ENCODE assay signal across 23 cellular contexts in genomic region chr19:11400695-11401291, GRCh38. TPM values are rescaled to one million over a fixed set of nuclear protein-coding genes. Genes with fewer than 3 reads are reported as not detected.
DNase-seq lines count a peak whose midpoint lies in the region; ATAC-seq, FAIRE-seq and TF ChIP-seq lines count a peak whose summit lies in the region.
"Had no signal": no experiment of that assay in that cellular context is flagged by ENCODE, and none has a peak within 500 bp of the region (broad histone marks: within the 10 kb centered on the region; RNA-seq: fewer than 3 reads in every experiment).

No MANE protein-coding gene starts in this region.

- TF ChIP-seq CTCF in Caco-2 (IDR thresholded peaks at IDR 0.05; ENCODE audit: insufficient read depth in 1 of 2, low read depth in 1 of 2, low read length in 1 of 2, severe bottlenecking in 1 of 2, unreplicated experiment in 1 of 2) = no peak
- TF ChIP-seq CTCF in GM20000 (IDR thresholded peaks at IDR 0.05; ENCODE audit: extremely low read depth, missing control alignments) = no peak
- TF ChIP-seq CTCF in astrocyte (IDR thresholded peaks at IDR 0.05; ENCODE audit: insufficient read depth, low read depth, low read length) = no peak
- TF ChIP-seq CTCF in neural progenitor cell (IDR thresholded peaks at IDR 0.05) = no peak

- H3K36me3 Mint-ChIP-seq in Caco-2 (ENCODE audit: insufficient read depth, unreplicated experiment) = peaks cover 15% of the 10 kb centered on the region
- no peaks in the 10 kb centered on the region for H3K36me3 Mint-ChIP-seq in astrocyte (ENCODE audit: low read depth, unreplicated experiment)
- no peaks in the 10 kb centered on the region for H3K36me3 Mint-ChIP-seq in neural progenitor cell
- H3K36me3 Mint-ChIP-seq: CD8-positive, alpha-beta T cell; T-cell had no signal

- POLR2A ChIA-PET in Caco-2 (lab: Charles Lee) = interaction anchor here (0.9 kb wide), 1 partner anchor 17 kb away, joined by 9 read pairs; no protein-coding TSS in a partner anchor

- H2AFZ ChIP-seq in astrocyte (ENCODE audit: low read depth, low read length) (no peak overlapping the region), neural progenitor cell (replicated peaks) (no peak overlapping the region)
- H2AFZ ChIP-seq: GM23248 had no signal

- ATAC-seq in GM21825 (IDR thresholded peaks at IDR 0.05; ENCODE audit: unreplicated experiment) = no peak
- ATAC-seq: CD8-positive, alpha-beta T cell; T-cell had no signal

- H3K4me1 Mint-ChIP-seq in Caco-2 (ENCODE audit: low read depth, unreplicated experiment) (no peaks in the 10 kb centered on the region), astrocyte (ENCODE audit: low read depth, unreplicated experiment) (no peaks in the 10 kb centered on the region), neural progenitor cell (peaks cover 10% of the 10 kb centered on the region)
- H3K4me1 Mint-ChIP-seq: T-cell had no signal

- peak; percentile 20 for FAIRE-seq in astrocyte (lab: Jason Lieb, UNC)
- FAIRE-seq: G401.6 had no signal

- H3K9me3 Mint-ChIP-seq in Caco-2 (ENCODE audit: unreplicated experiment) (no peaks in the 10 kb centered on the region), astrocyte (ENCODE audit: unreplicated experiment) (peaks cover 1% of the 10 kb centered on the region), neural progenitor cell (no peaks in the 10 kb centered on the region)
- H3K9me3 Mint-ChIP-seq: CD8-positive, alpha-beta T cell; T-cell had no signal

- H3K79me2 ChIP-seq in astrocyte (ENCODE audit: insufficient read depth, low read length) (no peaks in the 10 kb centered on the region), neural progenitor cell (ENCODE audit: low read depth) (no peaks in the 10 kb centered on the region)

- H3K27ac ChIP-seq in astrocyte (ENCODE audit: low read depth, low read length) (no peak overlapping the region), neural progenitor cell (no peak overlapping the region)
- H3K27ac ChIP-seq: BLaER1 treated with 17β-estradiol and CSF1 and Interleukin-3, amounts not matched to agents 10 nM and 100 nM; GM23248 had no signal

- no peak for DNase-seq in Caco-2
- DNase-seq in GM20000 (ENCODE audit: low spot score) = peak; percentile 5
- DNase-seq in astrocyte (ENCODE audit: low read depth) = no peak
- no peak for DNase-seq in neural progenitor cell (ENCODE audit: low spot score)
- no peak for DNase-seq in NCI-H748 (lab: John Stamatoyannopoulos, UW; ENCODE audit: unreplicated experiment)
- DNase-seq in T-helper 2 cell = no peak
- DNase-seq: ACHN; Calu3; CD8-positive, alpha-beta T cell; GM23248; HCEC 1CT; Kasumi-1; MG63; NCI-H1417 treated with DMSO at 0.1 percent for 48 hours; NCI-H187; NCI-H446; NCI-H526; SIG-M5; T-cell had no signal

- no peaks in the 10 kb centered on the region; the same call in none of the 2 replicates for H3K36me3 ChIP-seq in Caco-2 (ENCODE audit: control insufficient read depth, insufficient read depth, low read length)
- no peaks in the 10 kb centered on the region for H3K36me3 ChIP-seq in astrocyte (ENCODE audit: insufficient read depth, low read length)
- no peaks in the 10 kb centered on the region for H3K36me3 ChIP-seq in neural progenitor cell
- H3K36me3 ChIP-seq: BLaER1 treated with 17β-estradiol and CSF1 and Interleukin-3, amounts not matched to agents 10 nM and 100 nM; MG63 had no signal

- H3K4me1 ChIP-seq in Caco-2 = no peaks in the 10 kb centered on the region
- no peaks in the 10 kb centered on the region for H3K4me1 ChIP-seq in astrocyte (ENCODE audit: insufficient read depth, low read length)
- no peaks in the 10 kb centered on the region for H3K4me1 ChIP-seq in neural progenitor cell

- H3K27me3 ChIP-seq in Caco-2 (replicated peaks; ENCODE audit: control insufficient read depth, insufficient read depth, low read length) (no peaks in the 10 kb centered on the region), astrocyte (ENCODE audit: insufficient read depth, low read length) (no peaks in the 10 kb centered on the region), neural progenitor cell (no peaks in the 10 kb centered on the region)
- H3K27me3 ChIP-seq: MG63 had no signal

- H3K4me2 ChIP-seq in astrocyte (ENCODE audit: low read length) (no peak overlapping the region), neural progenitor cell (no peak overlapping the region)
- H3K4me2 ChIP-seq: BLaER1 treated with 17β-estradiol and CSF1 and Interleukin-3, amounts not matched to agents 10 nM and 100 nM had no signal

- H3K27me3 Mint-ChIP-seq in Caco-2 (ENCODE audit: insufficient read depth, unreplicated experiment) (no peaks in the 10 kb centered on the region), astrocyte (ENCODE audit: low read depth, unreplicated experiment) (no peaks in the 10 kb centered on the region), neural progenitor cell (ENCODE audit: insufficient read depth, low read depth) (peaks cover 16% of the 10 kb centered on the region)

- no peaks in the 10 kb centered on the region for H3K9me3 ChIP-seq in Caco-2
- H3K9me3 ChIP-seq in astrocyte (ENCODE audit: insufficient read depth, low read depth, low read length) = no peaks in the 10 kb centered on the region
- no peaks in the 10 kb centered on the region for H3K9me3 ChIP-seq in neural progenitor cell (ENCODE audit: low read depth)
- H3K9me3 ChIP-seq: BLaER1 treated with 17β-estradiol and CSF1 and Interleukin-3, amounts not matched to agents 10 nM and 100 nM; MG63 had no signal

- H3K4me3 ChIP-seq in Caco-2 (ENCODE audit: low read depth, low read length) (no peak overlapping the region), astrocyte (ENCODE audit: insufficient read depth, low read depth, low read length) (no peak overlapping the region), neural progenitor cell (no peak overlapping the region)
- H3K4me3 ChIP-seq: BLaER1 treated with 17β-estradiol and CSF1 and Interleukin-3, amounts not matched to agents 10 nM and 100 nM; GM23248; MG63 had no signal

- peak overlapping the region; percentile 58 for H3K27ac Mint-ChIP-seq in Caco-2 (ENCODE audit: unreplicated experiment)
- no peak overlapping the region for H3K27ac Mint-ChIP-seq in astrocyte (ENCODE audit: unreplicated experiment)
- H3K27ac Mint-ChIP-seq in neural progenitor cell = no peak overlapping the region
- H3K27ac Mint-ChIP-seq: CD8-positive, alpha-beta T cell; T-cell had no signal

- H3K9ac ChIP-seq in astrocyte (ENCODE audit: low read length) (no peak overlapping the region), neural progenitor cell (no peak overlapping the region)
- H3K9ac ChIP-seq: BLaER1 treated with 17β-estradiol and CSF1 and Interleukin-3, amounts not matched to agents 10 nM and 100 nM; GM23248 had no signal

- intact Hi-C loops in Caco-2 (cut with micrococcal nuclease; ENCODE audit: unreplicated experiment) = no loop called here

- CTCF ChIA-PET in Caco-2 (lab: Charles Lee) = no interaction called here

- H3K4me3 Mint-ChIP-seq in Caco-2 (ENCODE audit: unreplicated experiment) (no peak overlapping the region), astrocyte (ENCODE audit: unreplicated experiment) (no peak overlapping the region), neural progenitor cell (peak overlapping the region; percentile 3)
- H3K4me3 Mint-ChIP-seq: CD8-positive, alpha-beta T cell; T-cell had no signal

- no peaks in the 10 kb centered on the region for H3F3A ChIP-seq in neural progenitor cell (ENCODE audit: low read depth)

- no peaks in the 10 kb centered on the region for H4K20me1 ChIP-seq in astrocyte (ENCODE audit: insufficient read depth, low read length)
- no peaks in the 10 kb centered on the region for H4K20me1 ChIP-seq in neural progenitor cell (ENCODE audit: low read depth)
- H4K20me1 ChIP-seq: BLaER1 treated with 17β-estradiol and CSF1 and Interleukin-3, amounts not matched to agents 10 nM and 100 nM had no signal

- BruUV-seq in Caco-2 (replicated peaks; lab: Mats Ljungman, UMichigan) = no TSS peak

RNA-seq across cellular contexts. Expression of gene EPOR, which starts 16.7 kb away (rescaled TPM):
- total RNA-seq in Caco-2 (2022) = 6.1 and 7.9 TPM in 2 replicates
- 4.4 and 4.7 TPM in 2 replicates for total RNA-seq in astrocyte
- total RNA-seq in neural progenitor cell (ENCODE audit: low replicate concordance) = 6.5 and 7.3 TPM in 2 replicates

RNA-seq across cellular contexts. Expression of gene RGL3, which starts 18.3 kb away (rescaled TPM):
- total RNA-seq in Caco-2 (2022) = 53.1 and 58.8 TPM in 2 replicates
- 1.3 and 3.6 TPM in 2 replicates for total RNA-seq in astrocyte
- 0.49 and 4.7 TPM in 2 replicates for total RNA-seq in neural progenitor cell (ENCODE audit: low replicate concordance)
- total RNA-seq: CD8-positive, alpha-beta T cell; Daoy had no signal

RNA-seq across cellular contexts. Expression of gene SWSAP1, which starts 26.3 kb away (rescaled TPM):
- total RNA-seq in Caco-2 (2022) (3.7 and 3.9 TPM in 2 replicates), astrocyte (1.7 and 1.8 TPM in 2 replicates), neural progenitor cell (ENCODE audit: low replicate concordance) (1.0 and 1.5 TPM in 2 replicates)

RNA-seq across cellular contexts. Expression of gene ODAD3, which starts 34.1 kb away (rescaled TPM):
- total RNA-seq in Caco-2 (2022) (not detected in 2 replicates), astrocyte (0.62 and 0.66 TPM in 2 replicates), neural progenitor cell (ENCODE audit: low replicate concordance) (0.47 and 1.5 TPM in 2 replicates)
- total RNA-seq: Calu3; CD8-positive, alpha-beta T cell; Daoy had no signal

RNA-seq across cellular contexts. Expression of gene PRKCSH, which starts 34.6 kb away (rescaled TPM):
- 412 and 456 TPM in 2 replicates for total RNA-seq in Caco-2 (2022)
- total RNA-seq in astrocyte = 405 and 431 TPM in 2 replicates
- 53.6 and 130 TPM in 2 replicates for total RNA-seq in neural progenitor cell (ENCODE audit: low replicate concordance)
